21 cellular contexts compared by ENCODE assay signal in genomic region chr19:53771133-53771532, GRCh38. TPM values are rescaled to one million over a fixed set of nuclear protein-coding genes. Genes with fewer than 3 reads are reported as not detected.
DNase-seq lines count a peak whose midpoint lies in the region; FAIRE-seq and TF ChIP-seq lines count a peak whose summit lies in the region.
"Had no signal": no experiment of that assay in that cellular context is flagged by ENCODE, and none has a peak within 500 bp of the region (broad histone marks: within the 10 kb centered on the region; RNA-seq: fewer than 3 reads in every experiment).

No MANE protein-coding gene starts in this region.

- peaks cover 28% of the 10 kb centered on the region for H3K4me1 ChIP-seq in HUES64 (ENCODE audit: insufficient read depth, low read length)
- peaks cover 0 to 16% (median 4%) of the 10 kb centered on the region in 4 experiments; a peak in 5 of 7 replicates for H3K4me1 ChIP-seq in H1 (replicated peaks in 1 of 4; ENCODE audit: control insufficient read depth in 3 of 4, insufficient read depth in 4 of 4, low read length in 3 of 4)
- peaks cover 4% of the 10 kb centered on the region for H3K4me1 ChIP-seq in mesendoderm (ENCODE audit: control insufficient read depth, low read depth, low read length)
- H3K4me1 ChIP-seq: BLaER1 had no signal

- 76% methylated on average over 2 of the region's 4 CpGs for WGBS in HUES64
- 49% methylated on average over 4 of the region's 4 CpGs; no CpG with 5 or more reads in 1 of the 2 experiments for WGBS in H1 (ENCODE audit: extremely low coverage in 1 of 2, insufficient coverage in 1 of 2, insufficient read length in 1 of 2, insufficient replicate concordance in 2 of 2, low coverage in 1 of 2, low lambda C conversion rate in 2 of 2, missing lambda C conversion rate in 1 of 2), 2 experiments
- no CpG with 5 or more reads among the region's 4 CpGs for WGBS in mesendoderm (ENCODE audit: extremely low coverage, insufficient coverage, low lambda C conversion rate)

- CTCF ChIA-PET in H1 (lab: Charles Lee; ENCODE audit: partially characterized antibody), result interaction anchor here (0.6 to 6.9 kb wide), 8 partner anchors 10 to 127 kb away, joined by 3 to 108 read pairs (median 5); no protein-coding TSS in a partner anchor

- H2BK20ac ChIP-seq in H1 (ENCODE audit: low read length), result 0 out of 2 replicates have a peak overlapping the region, but pooled peaks have one; percentile 43

- H3K36me3 ChIP-seq in HUES64 (ENCODE audit: insufficient read depth, low read length) (no peaks in the 10 kb centered on the region), H1 (ENCODE audit: control insufficient read depth in 2 of 4, insufficient read depth in 4 of 4, low read length in 3 of 4) (no peaks in the 10 kb centered on the region), mesendoderm (ENCODE audit: control insufficient read depth, insufficient read depth, low read length) (no peaks in the 10 kb centered on the region)
- H3K36me3 ChIP-seq: BLaER1 had no signal

- H3K56ac ChIP-seq in H1 (replicated peaks; ENCODE audit: insufficient read length, low read depth, low read length) (no peak overlapping the region), mesendoderm (ENCODE audit: low read length) (peak overlapping the region; percentile 75)

- H3K18ac ChIP-seq in H1 (ENCODE audit: extremely low read depth, low read length) (peak overlapping the region; percentile 62), mesendoderm (ENCODE audit: low read length) (peak overlapping the region; percentile 95)

- H3K79me2 ChIP-seq in H1 (ENCODE audit: control insufficient read depth in 1 of 2, insufficient read depth in 2 of 2, low read length in 2 of 2), result no peaks in the 10 kb centered on the region
- no peaks in the 10 kb centered on the region for H3K79me2 ChIP-seq in mesendoderm (ENCODE audit: control insufficient read depth, insufficient read depth, low read length)

- no peaks in the 10 kb centered on the region for H4K20me1 ChIP-seq in H1 (replicated peaks in 1 of 2; ENCODE audit: control insufficient read depth in 1 of 2, insufficient read depth in 2 of 2, low read length in 2 of 2)
- H4K20me1 ChIP-seq: BLaER1 had no signal

- H2BK120ac ChIP-seq in H1 (replicated peaks; ENCODE audit: low read depth, low read length) (no peak overlapping the region), mesendoderm (ENCODE audit: low read depth, low read length) (no peak overlapping the region)

- H3K4me2 ChIP-seq in H1 (ENCODE audit: insufficient read depth in 1 of 2, low read depth in 2 of 2, low read length in 2 of 2) (peak overlapping the region in 1 of 2 experiments; percentile 21; a peak in 1 of 4 replicates), mesendoderm (ENCODE audit: low read length) (no peak overlapping the region)
- H3K4me2 ChIP-seq: BLaER1, SK-N-SH had no signal

- no peak overlapping the region for H3K23ac ChIP-seq in H1 (ENCODE audit: insufficient read length)
- no peak overlapping the region for H3K23ac ChIP-seq in mesendoderm (ENCODE audit: low read length)

- no peak overlapping the region for H2AFZ ChIP-seq in H1 (ENCODE audit: low read length)

- POLR2A ChIA-PET in H1 (lab: Charles Lee; ENCODE audit: partially characterized antibody), result interaction anchor here (0.6 to 1.8 kb wide), 4 partner anchors 11 to 141 kb away, joined by 3 to 8 read pairs (median 4); no protein-coding TSS in a partner anchor

- H3K27me3 ChIP-seq in HUES64 (ENCODE audit: insufficient read depth, low read length), result no peaks in the 10 kb centered on the region
- H3K27me3 ChIP-seq in H1 (replicated peaks in 1 of 4; ENCODE audit: control insufficient read depth in 3 of 4, extremely low read depth in 1 of 4, insufficient read depth in 3 of 4, low read length in 3 of 4), result no peaks in the 10 kb centered on the region
- no peaks in the 10 kb centered on the region for H3K27me3 ChIP-seq in mesendoderm (ENCODE audit: insufficient read depth, low read length, poor library complexity)
- H3K27me3 ChIP-seq: BLaER1 had no signal

- peak overlapping the region; percentile 3; the same call in 1 of the 2 replicates for H3K27ac ChIP-seq in HUES64 (ENCODE audit: low read depth, low read length)
- H3K27ac ChIP-seq in H1 (ENCODE audit: low read depth, low read length), result no peak overlapping the region; the same call in 1 of the 2 replicates
- peak overlapping the region; percentile 89 for H3K27ac ChIP-seq in mesendoderm (ENCODE audit: low read depth, low read length)
- H3K27ac ChIP-seq: BLaER1 had no signal

- no peak overlapping the region for H3K4me3 ChIP-seq in HUES64 (ENCODE audit: low read length)
- peak overlapping the region in 1 of 4 experiments; percentile 5; a peak in 1 of 8 replicates for H3K4me3 ChIP-seq in H1 (ENCODE audit: extremely low read depth in 1 of 4, insufficient read depth in 2 of 4, low read depth in 3 of 4, low read length in 4 of 4)
- H3K4me3 ChIP-seq in mesendoderm (ENCODE audit: low read length), result no peak overlapping the region
- H3K4me3 ChIP-seq: BLaER1 had no signal

- no peak overlapping the region for H2AK5ac ChIP-seq in H1 (ENCODE audit: low read depth, low read length)
- no peak overlapping the region for H2AK5ac ChIP-seq in mesendoderm (ENCODE audit: low read length)

- no peak for TF ChIP-seq RAD21 in H1 (IDR thresholded peaks at IDR 0.05 in 1 of 2, conservative IDR thresholded peaks at IDR 0.05 in 1 of 2; ENCODE audit: low read depth in 2 of 2, low read length in 2 of 2)

- no peak for TF ChIP-seq CTCF in H1 (IDR thresholded peaks at IDR 0.05; ENCODE audit: control extremely low read depth in 1 of 3, insufficient read depth in 1 of 3, low read depth in 1 of 3, low read length in 3 of 3)

- DNase-seq in H1 (ENCODE audit: low read depth in 1 of 2, low spot score in 2 of 2) (no peak), mesendoderm (peak; percentile 92), AG08396 (ENCODE audit: low spot score) (no peak), NAMALWA (ENCODE audit: low spot score) (no peak)
- no peak for DNase-seq in activated CD4-positive, CD25-positive, alpha-beta regulatory T cell treated with anti-CD3 and anti-CD28 coated beads, Interleukin-2, amount 50 U/mL, for 72 hours
- no peak for DNase-seq in stimulated activated CD4-positive, alpha-beta T cell treated with anti-CD3 and anti-CD28 coated beads, Interleukin-4, amount 100 ng/mL, for 24 hours
- DNase-seq: CD8-positive, alpha-beta memory T cell; DMS 273 treated with DMSO at 0.1 percent for 48 hours; EL; HCEC 1CT; KG1; NCI-H1105; NCI-H1694 treated with DMSO at 0.1 percent for 48 hours; NCI-H446; NCI-H748 treated with DMSO at 0.1 percent for 48 hours; Right ventricle myocardium superior; SK-N-SH had no signal

- H4K5ac ChIP-seq in H1 (ENCODE audit: insufficient read length, low read depth, low read length) (peak overlapping the region; percentile 88), mesendoderm (ENCODE audit: low read length) (no peak overlapping the region)

- H3K14ac ChIP-seq in H1 (ENCODE audit: insufficient read length), result no peak overlapping the region

- peak overlapping the region; percentile 63; the same call in 1 of the 2 replicates for H2BK5ac ChIP-seq in H1 (ENCODE audit: low read depth, low read length)
- H2BK5ac ChIP-seq in mesendoderm (ENCODE audit: low read length), result peak overlapping the region; percentile 94

- 0 out of 3 replicates have a peak, but pooled peaks of 1 of the 2 experiments have one; percentile 65 for TF ChIP-seq EP300 in H1 (IDR thresholded peaks at IDR 0.05; ENCODE audit: borderline replicate concordance in 1 of 2, low read depth in 2 of 2, low read length in 2 of 2)

- peak in 1 of 2 experiments; percentile 33; a peak in 1 of 3 replicates for TF ChIP-seq POLR2A in H1 (IDR thresholded peaks at IDR 0.05; ENCODE audit: control extremely low read depth in 1 of 2, low read depth in 2 of 2, low read length in 2 of 2)

- H2BK15ac ChIP-seq in H1 (ENCODE audit: low read length) (no peak overlapping the region), mesendoderm (replicated peaks; ENCODE audit: low read depth) (no peak overlapping the region)

- peak overlapping the region; percentile 80; the same call in 1 of the 2 replicates for H2BK12ac ChIP-seq in H1 (ENCODE audit: low read depth, low read length)

- no peaks in the 10 kb centered on the region for H3K9me3 ChIP-seq in HUES64 (ENCODE audit: insufficient read depth, low read depth, low read length)
- no peaks in the 10 kb centered on the region for H3K9me3 ChIP-seq in H1 (ENCODE audit: insufficient read depth in 2 of 2, low read depth in 1 of 2, low read length in 1 of 2)
- H3K9me3 ChIP-seq: BLaER1, SK-N-SH had no signal

- H4K8ac ChIP-seq in H1 (ENCODE audit: extremely low read depth, insufficient read depth, low read length) (no peak overlapping the region), mesendoderm (ENCODE audit: low read depth, low read length) (no peak overlapping the region)

- no peaks in the 10 kb centered on the region for H3K23me2 ChIP-seq in H1 (ENCODE audit: low read depth, low read length)

- no peaks in the 10 kb centered on the region for H3K79me1 ChIP-seq in H1 (ENCODE audit: low read depth, low read length)
- H3K79me1 ChIP-seq in mesendoderm (ENCODE audit: low read length), result no peaks in the 10 kb centered on the region

- H3K4ac ChIP-seq in H1 (replicated peaks; ENCODE audit: insufficient read length, low read depth, low read length), result no peak overlapping the region
- peak overlapping the region; percentile 92 for H3K4ac ChIP-seq in mesendoderm (ENCODE audit: low read depth, low read length)

- no peak for FAIRE-seq in H1 (lab: Jason Lieb, UNC)

- peak overlapping the region; percentile 53 for H3K9ac ChIP-seq in HUES64 (ENCODE audit: low read depth, low read length)
- H3K9ac ChIP-seq in H1 (replicated peaks in 1 of 4; ENCODE audit: extremely low read depth in 1 of 4, low read depth in 3 of 4, low read length in 3 of 4), result no peak overlapping the region
- H3K9ac ChIP-seq in mesendoderm (ENCODE audit: low read length), result peak overlapping the region; percentile 54
- H3K9ac ChIP-seq: BLaER1, SK-N-SH had no signal

- H4K91ac ChIP-seq in H1 (replicated peaks; ENCODE audit: insufficient read length, low read length), result no peak overlapping the region

TF ChIP-seq in H1, 55 proteins besides CTCF, POLR2A, EP300 and RAD21 (continues in another document):
- no peak for TF ChIP-seq CBX5 (IDR thresholded peaks at IDR 0.05; ENCODE audit: low read depth, low read length)
- peak; percentile 26; the same call in 1 of the 2 replicates for TF ChIP-seq CHD2 (IDR thresholded peaks at IDR 0.05; ENCODE audit: low read length)
- TF ChIP-seq MAFK (IDR thresholded peaks at IDR 0.05; ENCODE audit: low read depth, low read length), result no peak

RNA-seq across cellular contexts. Expression of gene NLRP12, which starts 53.0 kb away (rescaled TPM):
- polyA plus RNA-seq in HUES64 (2013, experiment 1 of 2), result 1.8 TPM
- 1.9 TPM for polyA plus RNA-seq in HUES64 (2013, experiment 2 of 2)
- 1.8 and 1.9 TPM in 2 replicates for total RNA-seq in H1 (2021; fragmentation: NEBNext Ultra II Directional; extraction: Animal tissue kit (Norgen Biotek cat#: 25700))
- 1.0 and 2.5 TPM in 2 replicates for polyA plus RNA-seq in H1 (2011; rRNA removed)
- 2.1 TPM for polyA plus RNA-seq in H1 (2011; cell fraction: cytosol; rRNA removed)
- polyA plus RNA-seq in H1 (2011; cell fraction: nucleus; rRNA removed), result 2.9 TPM
- 0.69 to 1.5 TPM (median 1.1 TPM) in 4 replicates for polyA plus RNA-seq in H1 (2012, experiment 1 of 2)
- polyA plus RNA-seq in H1 (2012, experiment 2 of 2), result 0.89 TPM
- polyA plus RNA-seq in H1 (2013, experiment 1 of 2), result 1.8 TPM
- 1.7 TPM for polyA plus RNA-seq in H1 (2013, experiment 2 of 2)
- 2.8 and 5.0 TPM in 2 replicates for polyA minus RNA-seq in H1 (2011; rRNA and poly(A)+ RNA removed)
- polyA minus RNA-seq in H1 (2011; cell fraction: cytosol; rRNA and poly(A)+ RNA removed), result 2.3 TPM
- polyA minus RNA-seq in H1 (2011; cell fraction: nucleus; rRNA and poly(A)+ RNA removed), result 3.6 TPM
- polyA plus RNA-seq in mesendoderm (2013, experiment 1 of 2), result 1.0 TPM
- polyA plus RNA-seq in mesendoderm (2013, experiment 2 of 2), result 0.95 TPM
- total RNA-seq: CD8-positive, alpha-beta memory T cell; HT1080; MCF 10A had no signal
- polyA plus RNA-seq: CD8-positive, alpha-beta memory T cell had no signal

Comparison
In these comparisons a context has a peak if more than half of its experiments do, and no peak if none do; other contexts are left out.
1. H3K9ac ChIP-seq: peak in HUES64 (single experiment) and mesendoderm (single experiment); none in H1 (0 of 4).